1 cellular context compared by ENCODE assay signal in genomic region chr22:39017596-39018365, GRCh38.
TF ChIP-seq lines count a peak whose summit lies in the region.

No MANE protein-coding gene starts in this region.

TF ChIP-seq in K562, 482 proteins besides CTCF, POLR2A, EP300 and RAD21:
- TF ChIP-seq SAFB2 (IDR thresholded peaks at IDR 0.05; ENCODE audit: borderline replicate concordance, low read depth, low read length, severe bottlenecking) = no peak
- peak; percentile 22; the same call in 1 of the 2 replicates for TF ChIP-seq RBFOX2 (IDR thresholded peaks at IDR 0.05; ENCODE audit: low read depth, low read length)
- no peak for TF ChIP-seq FOS (IDR thresholded peaks at IDR 0.05; ENCODE audit: extremely low read depth, insufficient read length)
- TF ChIP-seq SMAD4 (CRISPR knock-in tag; conservative IDR thresholded peaks at IDR 0.05) = no peak
- TF ChIP-seq TAF7 (tag; IDR thresholded peaks at IDR 0.05) = no peak
- no peak for TF ChIP-seq SMAD3 (CRISPR knock-in tag; conservative IDR thresholded peaks at IDR 0.05)
- TF ChIP-seq MAFF (IDR thresholded peaks at IDR 0.05; ENCODE audit: low read length) = no peak
- TF ChIP-seq EHMT2 (IDR thresholded peaks at IDR 0.05) = no peak
